Comparison of ENCODE assay signal across 21 cellular contexts in the genomic region with DNA sequence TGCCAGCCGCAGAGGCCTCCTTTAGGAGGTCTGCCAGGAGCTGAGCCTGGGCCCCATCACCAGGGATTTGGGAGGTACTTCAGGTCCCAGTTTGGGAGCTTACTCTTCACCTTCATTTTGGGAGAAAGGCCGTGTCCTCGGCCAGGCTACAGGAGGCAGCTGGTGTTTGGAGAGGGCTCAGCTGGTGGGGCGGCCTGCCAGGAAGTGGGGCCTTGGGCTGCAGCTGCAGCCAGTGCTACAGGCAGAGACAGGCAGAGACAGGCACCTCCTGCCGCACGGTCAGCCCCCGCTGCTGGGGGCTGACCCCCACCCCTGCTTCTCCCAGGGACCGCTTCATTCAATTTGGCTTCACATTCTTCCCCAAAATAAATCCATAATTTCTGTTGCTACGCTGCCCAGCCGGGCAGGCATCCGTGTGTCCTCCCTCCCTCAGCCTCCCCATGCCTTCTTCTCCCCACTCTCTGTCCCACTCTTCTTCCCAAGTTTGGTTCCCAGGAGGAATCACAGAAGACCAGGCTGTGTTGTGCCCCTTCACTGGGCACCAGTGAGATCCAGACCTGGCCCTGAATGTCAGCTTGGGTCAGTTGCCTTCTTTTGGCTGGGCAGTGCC. TPM values are rescaled to one million over a fixed set of nuclear protein-coding genes. Genes with fewer than 3 reads are reported as not detected.
DNase-seq lines count a peak whose midpoint lies in the region; ATAC-seq, FAIRE-seq and TF ChIP-seq lines count a peak whose summit lies in the region.
"Had no signal": no experiment of that assay in that cellular context is flagged by ENCODE, and none has a peak within 500 bp of the region (broad histone marks: within the 10 kb centered on the region; RNA-seq: fewer than 3 reads in every experiment).

No MANE protein-coding gene starts in this region.

- TF ChIP-seq CTCF in HepG2 (CRISPR knock-in tag; IDR thresholded peaks at IDR 0.05) (no peak), right lobe of liver (IDR thresholded peaks at IDR 0.05) (no peak), WTC11 (IDR thresholded peaks at IDR 0.05) (no peak)

- intact Hi-C loops in HepG2 (cut with micrococcal nuclease; ENCODE audit: unreplicated experiment): no loop called here
- intact Hi-C loops in right lobe of liver (cut with DNase I): no loop called here

- peaks cover 7% of the 10 kb centered on the region for H3K27me3 Mint-ChIP-seq in WTC11 (ENCODE audit: low read depth)
- H3K27me3 Mint-ChIP-seq in stimulated activated naive CD8-positive, alpha-beta T cell treated with anti-CD3 and anti-CD28 coated beads, Interleukin-15, amount 100 ng/mL, for 72 hours: peaks cover 15% of the 10 kb centered on the region

- H2AFZ ChIP-seq in HepG2 (ENCODE audit: low read length): no peak overlapping the region

- no peak for DNase-seq in HepG2 (ENCODE audit: low spot score)
- no peak for DNase-seq in right lobe of liver
- DNase-seq in caudate nucleus (lab: John Stamatoyannopoulos, UW): peak in 58 of 61 donors; percentile 47 to 95 (median 86)
- peak; percentile 62 for DNase-seq in myocyte (ENCODE audit: low read depth)
- no peak for DNase-seq in WTC11 (ENCODE audit: low spot score)
- no peak for DNase-seq in DMS79 (lab: John Stamatoyannopoulos, UW)
- DNase-seq in stimulated activated naive CD8-positive, alpha-beta T cell treated with anti-CD3 and anti-CD28 coated beads, Interleukin-15, amount 100 ng/mL, for 72 hours: no peak
- DNase-seq: activated CD4-positive, alpha-beta T cell treated with anti-CD3 and anti-CD28 coated beads, Interleukin-2, amount 10 ng/mL, durations not matched to agents 7 days and 5 days; activated naive CD8-positive, alpha-beta T cell treated with anti-CD3 and anti-CD28 coated beads, Interleukin-2, amount 10 ng/mL, durations not matched to agents 7 days and 5 days; activated T-cell treated with anti-CD3 and anti-CD28 coated beads, Interleukin-2, amount 50 U/mL, for 1 hour; foreskin melanocyte; mesenchymal stem cell; NCI-H1092 had no signal

- H3K9ac ChIP-seq in HepG2 (ENCODE audit: insufficient read depth, low read depth, low read length): no peak overlapping the region

- no TSS peak for BruUV-seq in HepG2 (replicated peaks; lab: Mats Ljungman, UMichigan)

- TF ChIP-seq EP300 in HepG2 (IDR thresholded peaks at IDR 0.05; ENCODE audit: low read depth in 2 of 2, low read length in 2 of 2): no peak
- TF ChIP-seq EP300 in HepG2 (CRISPR knock-in tag; IDR thresholded peaks at IDR 0.05; ENCODE audit: borderline replicate concordance): no peak

- FAIRE-seq in HepG2 (lab: Jason Lieb, UNC): no peak

- no peaks in the 10 kb centered on the region for H3K36me3 Mint-ChIP-seq in WTC11
- H3K36me3 Mint-ChIP-seq: activated naive CD8-positive, alpha-beta T cell treated with anti-CD3 and anti-CD28 coated beads, Interleukin-2, amount 10 ng/mL, durations not matched to agents 7 days and 5 days; stimulated activated memory B cell treated with anti-CD40 and anti-IgM and Interleukin-4, amounts not matched to agents 10 μg/mL and 1 μg/mL and 100 μg/mL, for 72 hours had no signal

- H3K4me3 ChIP-seq in HepG2 (replicated peaks in 1 of 3; ENCODE audit: insufficient read depth in 1 of 3, low read depth in 2 of 3, low read length in 3 of 3): peak overlapping the region in 1 of 3 experiments; percentile 17; a peak in 1 of 6 replicates
- no peak overlapping the region for H3K4me3 ChIP-seq in right lobe of liver
- H3K4me3 ChIP-seq: K562, vagina had no signal

- no peak for ATAC-seq in HepG2
- no peak for ATAC-seq in right lobe of liver
- no peak for ATAC-seq in WTC11
- ATAC-seq in stimulated activated naive CD8-positive, alpha-beta T cell treated with anti-CD3 and anti-CD28 coated beads, Interleukin-15, amount 100 ng/mL, for 72 hours: no peak
- ATAC-seq in HG02763 (IDR thresholded peaks at IDR 0.05; ENCODE audit: unreplicated experiment): no peak
- ATAC-seq: HCT116; K562; stimulated activated memory B cell treated with anti-CD40 and anti-IgM and Interleukin-4, amounts not matched to agents 10 μg/mL and 1 μg/mL and 100 μg/mL, for 72 hours had no signal

- H3K79me2 ChIP-seq in HepG2 (ENCODE audit: insufficient read depth, low read length): no peaks in the 10 kb centered on the region

- H3K36me3 ChIP-seq in HepG2 (replicated peaks in 1 of 2; ENCODE audit: control insufficient read depth in 1 of 2, insufficient read depth in 2 of 2, low read length in 2 of 2): no peaks in the 10 kb centered on the region
- no peaks in the 10 kb centered on the region for H3K36me3 ChIP-seq in right lobe of liver
- H3K36me3 ChIP-seq: neutrophil, vagina had no signal

- peaks cover 4% of the 10 kb centered on the region; the same call in 1 of the 2 replicates for H3K4me1 Mint-ChIP-seq in WTC11
- H3K4me1 Mint-ChIP-seq in stimulated activated naive CD8-positive, alpha-beta T cell treated with anti-CD3 and anti-CD28 coated beads, Interleukin-15, amount 100 ng/mL, for 72 hours: peaks cover 16% of the 10 kb centered on the region
- H3K4me1 Mint-ChIP-seq: activated CD4-positive, alpha-beta T cell treated with anti-CD3 and anti-CD28 coated beads, Interleukin-2, amount 10 ng/mL, durations not matched to agents 7 days and 5 days; central memory CD8-positive, alpha-beta T cell had no signal

- 16% methylated on average over 8 of the region's 11 CpGs for WGBS in HepG2 (ENCODE audit: low lambda C conversion rate)
- WGBS in right lobe of liver (ENCODE audit: insufficient coverage, low coverage, low lambda C conversion rate, missing lambda C conversion rate): 78% methylated on average over 2 of the region's 11 CpGs

- H3K4me3 Mint-ChIP-seq in WTC11: no peak overlapping the region
- no peak overlapping the region for H3K4me3 Mint-ChIP-seq in stimulated activated naive CD8-positive, alpha-beta T cell treated with anti-CD3 and anti-CD28 coated beads, Interleukin-15, amount 100 ng/mL, for 72 hours
- H3K4me3 Mint-ChIP-seq: activated CD4-positive, alpha-beta T cell treated with anti-CD3 and anti-CD28 coated beads, Interleukin-2, amount 10 ng/mL, durations not matched to agents 7 days and 5 days; activated naive CD8-positive, alpha-beta T cell treated with anti-CD3 and anti-CD28 coated beads, Interleukin-2, amount 10 ng/mL, durations not matched to agents 7 days and 5 days; central memory CD8-positive, alpha-beta T cell; stimulated activated memory B cell treated with anti-CD40 and anti-IgM and Interleukin-4, amounts not matched to agents 10 μg/mL and 1 μg/mL and 100 μg/mL, for 72 hours had no signal

- H3K9me3 Mint-ChIP-seq in WTC11: peaks cover 5% of the 10 kb centered on the region
- H3K9me3 Mint-ChIP-seq in stimulated activated naive CD8-positive, alpha-beta T cell treated with anti-CD3 and anti-CD28 coated beads, Interleukin-15, amount 100 ng/mL, for 72 hours: no peaks in the 10 kb centered on the region
- H3K9me3 Mint-ChIP-seq: activated CD4-positive, alpha-beta T cell treated with anti-CD3 and anti-CD28 coated beads, Interleukin-2, amount 10 ng/mL, durations not matched to agents 7 days and 5 days; activated naive CD8-positive, alpha-beta T cell treated with anti-CD3 and anti-CD28 coated beads, Interleukin-2, amount 10 ng/mL, durations not matched to agents 7 days and 5 days; central memory CD8-positive, alpha-beta T cell; stimulated activated memory B cell treated with anti-CD40 and anti-IgM and Interleukin-4, amounts not matched to agents 10 μg/mL and 1 μg/mL and 100 μg/mL, for 72 hours had no signal

- TF ChIP-seq POLR2A in HepG2 (IDR thresholded peaks at IDR 0.05; ENCODE audit: insufficient read depth in 1 of 2, low read depth in 2 of 2, low read length in 2 of 2) (no peak), right lobe of liver (IDR thresholded peaks at IDR 0.05) (no peak)

- peaks cover 51% of the 10 kb centered on the region for H3K4me1 ChIP-seq in HepG2 (ENCODE audit: insufficient read depth, low read length)
- H3K4me1 ChIP-seq in right lobe of liver: no peaks in the 10 kb centered on the region
- H3K4me1 ChIP-seq: vagina had no signal

- CTCF ChIA-PET in HepG2 (lab: Yijun Ruan, JAX; ENCODE audit: low intra/inter-chr PET ratio, low total read pairs): interaction anchor here (1.2 kb wide), 1 partner anchor 13 kb away, joined by 3 read pairs; no protein-coding TSS in a partner anchor
- CTCF ChIA-PET in WTC11 (lab: Charles Lee): interaction anchor here (0.8 to 3.4 kb wide), 3 partner anchors 14 to 153 kb away, joined by 3 to 23 read pairs (median 3); no protein-coding TSS in a partner anchor

- H3K9me3 ChIP-seq in HepG2 (ENCODE audit: low read length) (no peaks in the 10 kb centered on the region), right lobe of liver (no peaks in the 10 kb centered on the region)
- H3K9me3 ChIP-seq: neutrophil, vagina had no signal

- POLR2A ChIA-PET in HepG2 (lab: Yijun Ruan, JAX): interaction anchor here (0.5 to 1.3 kb wide), 3 partner anchors 49 to 132 kb away, joined by 3 to 4 read pairs (median 4); no protein-coding TSS in a partner anchor
- POLR2A ChIA-PET in WTC11 (lab: Charles Lee): interaction anchor here (0.6 kb wide), 1 partner anchor 16 kb away, joined by 3 read pairs; no protein-coding TSS in a partner anchor

- no peak overlapping the region for H3K27ac ChIP-seq in HepG2 (ENCODE audit: extremely low read length, insufficient read depth, low read length)
- no peak overlapping the region for H3K27ac ChIP-seq in right lobe of liver
- peak overlapping the region; percentile 100 for H3K27ac ChIP-seq in caudate nucleus (ENCODE audit: low read depth, low read length)
- H3K27ac ChIP-seq: neutrophil, vagina had no signal

- no peak for TF ChIP-seq RAD21 in HepG2 (CRISPR knock-in tag; IDR thresholded peaks at IDR 0.05)

- no peaks in the 10 kb centered on the region for H4K20me1 ChIP-seq in HepG2 (ENCODE audit: insufficient read depth, low read length)

- no peak overlapping the region for H3K27ac Mint-ChIP-seq in WTC11
- H3K27ac Mint-ChIP-seq in stimulated activated naive CD8-positive, alpha-beta T cell treated with anti-CD3 and anti-CD28 coated beads, Interleukin-15, amount 100 ng/mL, for 72 hours: peak overlapping the region in 1 of 2 donors; percentile 21
- H3K27ac Mint-ChIP-seq: activated CD4-positive, alpha-beta T cell treated with anti-CD3 and anti-CD28 coated beads, Interleukin-2, amount 10 ng/mL, durations not matched to agents 7 days and 5 days; activated naive CD8-positive, alpha-beta T cell treated with anti-CD3 and anti-CD28 coated beads, Interleukin-2, amount 10 ng/mL, durations not matched to agents 7 days and 5 days; stimulated activated memory B cell treated with anti-CD40 and anti-IgM and Interleukin-4, amounts not matched to agents 10 μg/mL and 1 μg/mL and 100 μg/mL, for 72 hours had no signal

- H3K27me3 ChIP-seq in HepG2 (ENCODE audit: control insufficient read depth in 1 of 2, insufficient read depth in 2 of 2, low read length in 2 of 2) (peaks cover 13 to 64% of the 10 kb centered on the region in 2 experiments; a peak in 4 of 5 replicates), right lobe of liver (no peaks in the 10 kb centered on the region)
- H3K27me3 ChIP-seq: vagina had no signal

- peak overlapping the region; percentile 41 for H3K4me2 ChIP-seq in HepG2 (ENCODE audit: low read depth, low read length)

- in situ Hi-C loops in HepG2 (cut with HindIII; ENCODE audit: extremely low pct_ligation_motif_present, low pct_unique_long_range_greater_than_20kb): no loop called here

RNA-seq across cellular contexts. Expression of a gene that starts 6.1 kb away (rescaled TPM):
- total RNA-seq in HepG2 (2016; rRNA removed; fragmentation: Illumina TruSeq; extraction: Trizol) (not detected in 2 replicates), right lobe of liver (not detected), myocyte (not detected in 2 replicates), WTC11 (2021) (0.24 to 0.41 TPM (median 0.27 TPM) in 3 replicates)
- total RNA-seq in HepG2 (2016; cell fraction: cytosol; rRNA removed; fragmentation: Illumina TruSeq; extraction: Trizol; ENCODE audit: low read depth): not detected in 2 replicates
- not detected in 2 replicates for total RNA-seq in HepG2 (2016; cell fraction: insoluble cytoplasmic fraction; rRNA removed; fragmentation: Illumina TruSeq; extraction: Trizol)
- total RNA-seq in HepG2 (2016; cell fraction: membrane; rRNA removed; fragmentation: Illumina TruSeq; extraction: Trizol): not detected in 2 replicates
- not detected in 2 replicates for total RNA-seq in HepG2 (2016; cell fraction: nucleus; rRNA removed; fragmentation: Illumina TruSeq; extraction: Trizol)
- polyA plus RNA-seq in HepG2 (2011; rRNA removed): not detected in 2 replicates
- polyA plus RNA-seq in HepG2 (2011; cell fraction: cytosol; rRNA removed): not detected in 2 replicates
- polyA plus RNA-seq in HepG2 (2011; cell fraction: nucleus; rRNA removed): not detected in 2 replicates
- polyA plus RNA-seq in HepG2 (2012): not detected in 2 replicates
- polyA plus RNA-seq in HepG2 (2016; cell fraction: cytosol; fragmentation: Illumina TruSeq; extraction: Trizol; ENCODE audit: low read depth): not detected in 2 replicates
- not detected in 2 replicates for polyA plus RNA-seq in HepG2 (2016; cell fraction: insoluble cytoplasmic fraction; fragmentation: Illumina TruSeq; extraction: Trizol; ENCODE audit: low read depth)
- not detected in 2 replicates for polyA plus RNA-seq in HepG2 (2016; cell fraction: membrane; fragmentation: Illumina TruSeq; extraction: Trizol; ENCODE audit: low read depth)
- polyA plus RNA-seq in HepG2 (2016; cell fraction: nucleus; fragmentation: Illumina TruSeq; extraction: Trizol; ENCODE audit: insufficient read depth, low read depth): not detected in 2 replicates
- polyA minus RNA-seq in HepG2 (2011; rRNA and poly(A)+ RNA removed; ENCODE audit: low replicate concordance): not detected in 2 replicates
- polyA minus RNA-seq in HepG2 (2011; cell fraction: cytosol; rRNA and poly(A)+ RNA removed): not detected in 2 replicates
- not detected in 2 replicates for polyA minus RNA-seq in HepG2 (2011; cell fraction: nucleus; rRNA and poly(A)+ RNA removed)
- not detected for polyA plus RNA-seq in myocyte (2012)
- total RNA-seq: activated CD4-positive, alpha-beta T cell treated with anti-CD3 and anti-CD28 coated beads, Interleukin-2, amount 10 ng/mL, durations not matched to agents 7 days and 5 days; activated naive CD8-positive, alpha-beta T cell treated with anti-CD3 and anti-CD28 coated beads, Interleukin-2, amount 10 ng/mL, durations not matched to agents 7 days and 5 days; K562; SK-MEL-5; vagina had no signal
- polyA plus RNA-seq: K562 had no signal

RNA-seq across cellular contexts. Expression of a gene that starts 23.5 kb away (rescaled TPM):
- total RNA-seq in HepG2 (2016; rRNA removed; fragmentation: Illumina TruSeq; extraction: Trizol): 135 and 167 TPM in 2 replicates
- 34.5 and 39.0 TPM in 2 replicates for total RNA-seq in HepG2 (2016; cell fraction: cytosol; rRNA removed; fragmentation: Illumina TruSeq; extraction: Trizol; ENCODE audit: low read depth)
- total RNA-seq in HepG2 (2016; cell fraction: insoluble cytoplasmic fraction; rRNA removed; fragmentation: Illumina TruSeq; extraction: Trizol): 131 and 168 TPM in 2 replicates
- total RNA-seq in HepG2 (2016; cell fraction: membrane; rRNA removed; fragmentation: Illumina TruSeq; extraction: Trizol): 97.3 and 97.8 TPM in 2 replicates
- total RNA-seq in HepG2 (2016; cell fraction: nucleus; rRNA removed; fragmentation: Illumina TruSeq; extraction: Trizol): 62.8 and 63.7 TPM in 2 replicates
- 18.5 and 30.3 TPM in 2 replicates for polyA plus RNA-seq in HepG2 (2011; rRNA removed)
- polyA plus RNA-seq in HepG2 (2011; cell fraction: cytosol; rRNA removed): 26.4 and 35.2 TPM in 2 replicates
- 11.3 and 14.8 TPM in 2 replicates for polyA plus RNA-seq in HepG2 (2011; cell fraction: nucleus; rRNA removed)
- polyA plus RNA-seq in HepG2 (2012): 20.8 and 42.6 TPM in 2 replicates
- 27.8 and 29.4 TPM in 2 replicates for polyA plus RNA-seq in HepG2 (2016; cell fraction: cytosol; fragmentation: Illumina TruSeq; extraction: Trizol; ENCODE audit: low read depth)
- polyA plus RNA-seq in HepG2 (2016; cell fraction: insoluble cytoplasmic fraction; fragmentation: Illumina TruSeq; extraction: Trizol; ENCODE audit: low read depth): 158 and 162 TPM in 2 replicates
- polyA plus RNA-seq in HepG2 (2016; cell fraction: membrane; fragmentation: Illumina TruSeq; extraction: Trizol; ENCODE audit: low read depth): 64.5 and 65.4 TPM in 2 replicates
- polyA plus RNA-seq in HepG2 (2016; cell fraction: nucleus; fragmentation: Illumina TruSeq; extraction: Trizol; ENCODE audit: insufficient read depth, low read depth): 90.2 and 97.1 TPM in 2 replicates
- polyA minus RNA-seq in HepG2 (2011; rRNA and poly(A)+ RNA removed; ENCODE audit: low replicate concordance): 62.3 and 97.9 TPM in 2 replicates
- polyA minus RNA-seq in HepG2 (2011; cell fraction: cytosol; rRNA and poly(A)+ RNA removed): 18.6 and 37.7 TPM in 2 replicates
- 20.9 and 36.8 TPM in 2 replicates for polyA minus RNA-seq in HepG2 (2011; cell fraction: nucleus; rRNA and poly(A)+ RNA removed)
- total RNA-seq in right lobe of liver: 1 to 10 TPM in 4 of 6 experiments, under 1 TPM in 2; 0.57 to 2.0 (median 1.4) TPM
- total RNA-seq in myocyte: 2.7 and 2.8 TPM in 2 replicates
- polyA plus RNA-seq in myocyte (2012): 0.48 TPM
- 115 to 117 TPM (median 117 TPM) in 3 replicates for total RNA-seq in WTC11 (2021)

RNA-seq across cellular contexts. Expression of a gene that starts 50.3 kb away (rescaled TPM):
- 270 and 327 TPM in 2 replicates for total RNA-seq in HepG2 (2016; rRNA removed; fragmentation: Illumina TruSeq; extraction: Trizol)
- 87.2 and 91.8 TPM in 2 replicates for total RNA-seq in HepG2 (2016; cell fraction: cytosol; rRNA removed; fragmentation: Illumina TruSeq; extraction: Trizol; ENCODE audit: low read depth)
- total RNA-seq in HepG2 (2016; cell fraction: insoluble cytoplasmic fraction; rRNA removed; fragmentation: Illumina TruSeq; extraction: Trizol): 272 and 349 TPM in 2 replicates
- 147 and 156 TPM in 2 replicates for total RNA-seq in HepG2 (2016; cell fraction: membrane; rRNA removed; fragmentation: Illumina TruSeq; extraction: Trizol)
- 146 and 156 TPM in 2 replicates for total RNA-seq in HepG2 (2016; cell fraction: nucleus; rRNA removed; fragmentation: Illumina TruSeq; extraction: Trizol)
- 249 and 317 TPM in 2 replicates for polyA plus RNA-seq in HepG2 (2011; rRNA removed)
- 229 and 274 TPM in 2 replicates for polyA plus RNA-seq in HepG2 (2011; cell fraction: cytosol; rRNA removed)
- polyA plus RNA-seq in HepG2 (2011; cell fraction: nucleus; rRNA removed): 417 and 490 TPM in 2 replicates
- polyA plus RNA-seq in HepG2 (2012): 302 and 303 TPM in 2 replicates
- 66.5 and 75.3 TPM in 2 replicates for polyA plus RNA-seq in HepG2 (2016; cell fraction: cytosol; fragmentation: Illumina TruSeq; extraction: Trizol; ENCODE audit: low read depth)
- polyA plus RNA-seq in HepG2 (2016; cell fraction: insoluble cytoplasmic fraction; fragmentation: Illumina TruSeq; extraction: Trizol; ENCODE audit: low read depth): 406 and 430 TPM in 2 replicates
- polyA plus RNA-seq in HepG2 (2016; cell fraction: membrane; fragmentation: Illumina TruSeq; extraction: Trizol; ENCODE audit: low read depth): 103 and 126 TPM in 2 replicates
- polyA plus RNA-seq in HepG2 (2016; cell fraction: nucleus; fragmentation: Illumina TruSeq; extraction: Trizol; ENCODE audit: insufficient read depth, low read depth): 409 and 442 TPM in 2 replicates
- 60.4 and 341 TPM in 2 replicates for polyA minus RNA-seq in HepG2 (2011; rRNA and poly(A)+ RNA removed; ENCODE audit: low replicate concordance)
- polyA minus RNA-seq in HepG2 (2011; cell fraction: cytosol; rRNA and poly(A)+ RNA removed): 127 and 156 TPM in 2 replicates
- 114 and 156 TPM in 2 replicates for polyA minus RNA-seq in HepG2 (2011; cell fraction: nucleus; rRNA and poly(A)+ RNA removed)
- total RNA-seq in right lobe of liver: 100 to 1,000 TPM in 5 of 6 experiments, 10 to 100 TPM in 1; 96.6 to 156 (median 142) TPM
- total RNA-seq in myocyte: 23.3 and 23.9 TPM in 2 replicates
- polyA plus RNA-seq in myocyte (2012): 39.1 TPM
- 45.1 to 58.7 TPM (median 48.8 TPM) in 3 replicates for total RNA-seq in WTC11 (2021)

RNA-seq across cellular contexts. Expression of a gene that starts 50.7 kb away (rescaled TPM):
- total RNA-seq in HepG2 (2016; rRNA removed; fragmentation: Illumina TruSeq; extraction: Trizol) (96.0 and 114 TPM in 2 replicates), right lobe of liver (1 to 10 TPM; 2.1 to 8.3 (median 4.7) TPM), myocyte (3.6 and 4.5 TPM in 2 replicates), WTC11 (2021) (72.5 to 84.1 TPM (median 82.6 TPM) in 3 replicates)
- 20.1 and 22.9 TPM in 2 replicates for total RNA-seq in HepG2 (2016; cell fraction: cytosol; rRNA removed; fragmentation: Illumina TruSeq; extraction: Trizol; ENCODE audit: low read depth)
- 95.6 and 109 TPM in 2 replicates for total RNA-seq in HepG2 (2016; cell fraction: insoluble cytoplasmic fraction; rRNA removed; fragmentation: Illumina TruSeq; extraction: Trizol)
- 30.2 and 33.7 TPM in 2 replicates for total RNA-seq in HepG2 (2016; cell fraction: membrane; rRNA removed; fragmentation: Illumina TruSeq; extraction: Trizol)
- total RNA-seq in HepG2 (2016; cell fraction: nucleus; rRNA removed; fragmentation: Illumina TruSeq; extraction: Trizol): 38.0 and 39.0 TPM in 2 replicates
- 33.2 and 45.0 TPM in 2 replicates for polyA plus RNA-seq in HepG2 (2011; rRNA removed)
- polyA plus RNA-seq in HepG2 (2011; cell fraction: cytosol; rRNA removed): 36.3 and 78.7 TPM in 2 replicates
- 27.9 and 41.4 TPM in 2 replicates for polyA plus RNA-seq in HepG2 (2011; cell fraction: nucleus; rRNA removed)
- polyA plus RNA-seq in HepG2 (2012): 15.9 and 24.5 TPM in 2 replicates
- polyA plus RNA-seq in HepG2 (2016; cell fraction: cytosol; fragmentation: Illumina TruSeq; extraction: Trizol; ENCODE audit: low read depth): 18.4 and 18.5 TPM in 2 replicates
- polyA plus RNA-seq in HepG2 (2016; cell fraction: insoluble cytoplasmic fraction; fragmentation: Illumina TruSeq; extraction: Trizol; ENCODE audit: low read depth): 130 and 138 TPM in 2 replicates
- 21.2 and 23.8 TPM in 2 replicates for polyA plus RNA-seq in HepG2 (2016; cell fraction: membrane; fragmentation: Illumina TruSeq; extraction: Trizol; ENCODE audit: low read depth)
- polyA plus RNA-seq in HepG2 (2016; cell fraction: nucleus; fragmentation: Illumina TruSeq; extraction: Trizol; ENCODE audit: insufficient read depth, low read depth): 61.0 and 63.4 TPM in 2 replicates
- 74.6 and 146 TPM in 2 replicates for polyA minus RNA-seq in HepG2 (2011; rRNA and poly(A)+ RNA removed; ENCODE audit: low replicate concordance)
- polyA minus RNA-seq in HepG2 (2011; cell fraction: cytosol; rRNA and poly(A)+ RNA removed): 21.4 and 38.3 TPM in 2 replicates
- polyA minus RNA-seq in HepG2 (2011; cell fraction: nucleus; rRNA and poly(A)+ RNA removed): 10.7 and 15.2 TPM in 2 replicates
- 2.1 TPM for polyA plus RNA-seq in myocyte (2012)

Comparison
In these comparisons a context has a peak if more than half of its experiments do, and no peak if none do; other contexts are left out.
1. DNase-seq: peak in caudate nucleus (58 of 61) and myocyte (single experiment); none in HepG2 (single experiment), right lobe of liver (0 of 3), WTC11 (single experiment), DMS79 (single experiment) and stimulated activated naive CD8-positive, alpha-beta T cell treated with anti-CD3 and anti-CD28 coated beads, Interleukin-15, amount 100 ng/mL, for 72 hours (0 of 2).